ENCODE assay signal across 3 cellular contexts in genomic region chr5:751992-752391, GRCh38. TPM values are rescaled to one million over a fixed set of nuclear protein-coding genes. Genes with fewer than 3 reads are reported as not detected.
"Had no signal": no experiment of that assay in that cellular context is flagged by ENCODE, and none has a peak within 500 bp of the region (broad histone marks: within the 10 kb centered on the region; RNA-seq: fewer than 3 reads in every experiment).

No MANE protein-coding gene starts in this region.

RNA-seq across cellular contexts. Expression of gene ZDHHC11B, which starts 32.5 kb away (rescaled TPM):
- total RNA-seq: dermis microvascular lymphatic vessel endothelial cell, glomerular endothelial cell, lung microvascular endothelial cell had no signal
